12 cellular contexts compared by ENCODE assay signal in the genomic region with DNA sequence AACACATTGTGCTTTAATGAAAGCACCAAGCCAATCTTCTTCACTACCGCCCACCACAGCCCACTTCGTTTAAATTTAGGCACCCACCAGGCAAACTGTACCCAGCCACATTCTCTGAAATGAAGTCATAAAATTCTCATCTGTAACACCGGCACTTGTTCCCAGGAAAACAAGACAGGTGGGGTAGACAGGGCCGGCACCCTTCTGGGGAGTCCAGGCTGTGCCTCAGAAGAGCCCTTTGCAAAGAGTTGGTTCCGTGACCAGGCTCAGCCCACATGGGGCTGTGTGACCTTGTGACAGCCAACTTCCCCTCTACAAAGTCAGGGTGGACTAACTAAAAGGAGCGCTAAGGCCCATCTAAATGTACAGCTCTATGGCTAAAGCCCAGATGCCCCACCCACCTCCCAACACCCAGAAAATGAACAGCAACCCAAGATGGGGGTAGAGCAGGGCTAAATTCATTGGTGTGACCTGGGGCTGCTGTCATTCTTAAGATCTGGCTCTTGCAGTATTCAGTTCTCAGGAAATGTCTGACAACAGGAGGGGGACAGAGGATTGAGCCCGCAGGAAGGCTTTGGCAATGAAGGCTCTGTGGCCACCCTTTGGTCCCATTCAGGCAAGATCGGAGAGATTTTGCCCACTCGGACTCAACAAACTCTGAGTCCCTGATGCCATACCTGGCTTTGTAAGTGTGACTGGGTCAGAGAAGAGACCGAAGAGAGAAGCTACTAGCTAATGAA. TPM values are rescaled to one million over a fixed set of nuclear protein-coding genes. Genes with fewer than 3 reads are reported as not detected.
A peak's percentile ranks its signal among the peaks of the same experiment; 100 is the strongest.
DNase-seq lines count a peak whose midpoint lies in the region; ATAC-seq and TF ChIP-seq lines count a peak whose summit lies in the region.
"Had no signal": no experiment of that assay in that cellular context is flagged by ENCODE, and none has a peak within 500 bp of the region (broad histone marks: within the 10 kb centered on the region; RNA-seq: fewer than 3 reads in every experiment).

No MANE protein-coding gene starts in this region.

- no peak for ATAC-seq in activated CD8-positive, alpha-beta T cell treated with anti-CD3 and anti-CD28 coated beads for 36 hours
- no peak for ATAC-seq in activated CD8-positive, alpha-beta T cell treated with anti-CD3 and anti-CD28 coated beads, Interleukin-2, amount 10 ng/mL, durations not matched to agents 7 days and 5 days
- no peak for ATAC-seq in HG03442 (IDR thresholded peaks at IDR 0.05; ENCODE audit: unreplicated experiment)

- H3K27ac Mint-ChIP-seq in activated CD8-positive, alpha-beta T cell treated with anti-CD3 and anti-CD28 coated beads for 36 hours, result peak overlapping the region; percentile 91
- H3K27ac Mint-ChIP-seq in activated CD8-positive, alpha-beta T cell treated with anti-CD3 and anti-CD28 coated beads, Interleukin-2, amount 10 ng/mL, durations not matched to agents 7 days and 5 days, result no peak overlapping the region
- H3K27ac Mint-ChIP-seq in dendritic cell treated with granulocyte-macrophage colony-stimulating factor and Interleukin-4, amounts not matched to agents 40 ng/mL and 50 ng/mL, for 4 days, result peak overlapping the region; percentile 97
- H3K27ac Mint-ChIP-seq in progenitor cell of endocrine pancreas, result peak overlapping the region; percentile 83

- peak; percentile 35 for DNase-seq in activated CD8-positive, alpha-beta T cell treated with anti-CD3 and anti-CD28 coated beads for 36 hours
- DNase-seq in activated CD8-positive, alpha-beta T cell treated with anti-CD3 and anti-CD28 coated beads, Interleukin-2, amount 10 ng/mL, durations not matched to agents 7 days and 5 days, result no peak
- DNase-seq in NOMO-1 treated with dmso at 0.1 percent for 144 hours (lab: John Stamatoyannopoulos, UW; ENCODE audit: unreplicated experiment), result peak; percentile 39
- DNase-seq in progenitor cell of endocrine pancreas (ENCODE audit: low spot score, unreplicated experiment), result no peak
- DNase-seq in NCI-H1417 (lab: John Stamatoyannopoulos, UW), result no peak
- DNase-seq in NCI-H345 (lab: John Stamatoyannopoulos, UW), result no peak
- DNase-seq: heart right ventricle, KBM-7, NCI-H2081 treated with DMSO at 0.1 percent for 48 hours, occipital lobe had no signal

- no peak for TF ChIP-seq CTCF in activated CD8-positive, alpha-beta T cell treated with anti-CD3 and anti-CD28 coated beads for 36 hours (IDR thresholded peaks at IDR 0.05)
- no peak for TF ChIP-seq CTCF in progenitor cell of endocrine pancreas (IDR thresholded peaks at IDR 0.05; ENCODE audit: unreplicated experiment)

- peak overlapping the region; percentile 56 for H3K4me3 Mint-ChIP-seq in activated CD8-positive, alpha-beta T cell treated with anti-CD3 and anti-CD28 coated beads for 36 hours
- no peak overlapping the region for H3K4me3 Mint-ChIP-seq in activated CD8-positive, alpha-beta T cell treated with anti-CD3 and anti-CD28 coated beads, Interleukin-2, amount 10 ng/mL, durations not matched to agents 7 days and 5 days
- peak overlapping the region; percentile 84 for H3K4me3 Mint-ChIP-seq in dendritic cell treated with granulocyte-macrophage colony-stimulating factor and Interleukin-4, amounts not matched to agents 40 ng/mL and 50 ng/mL, for 4 days
- H3K4me3 Mint-ChIP-seq in progenitor cell of endocrine pancreas (ENCODE audit: low read depth), result no peak overlapping the region

- H3K9me3 Mint-ChIP-seq in activated CD8-positive, alpha-beta T cell treated with anti-CD3 and anti-CD28 coated beads for 36 hours, result no peaks in the 10 kb centered on the region
- H3K9me3 Mint-ChIP-seq in activated CD8-positive, alpha-beta T cell treated with anti-CD3 and anti-CD28 coated beads, Interleukin-2, amount 10 ng/mL, durations not matched to agents 7 days and 5 days (ENCODE audit: insufficient read depth), result no peaks in the 10 kb centered on the region
- H3K9me3 Mint-ChIP-seq in dendritic cell treated with granulocyte-macrophage colony-stimulating factor and Interleukin-4, amounts not matched to agents 40 ng/mL and 50 ng/mL, for 4 days, result no peaks in the 10 kb centered on the region
- H3K9me3 Mint-ChIP-seq in progenitor cell of endocrine pancreas (ENCODE audit: low read depth), result no peaks in the 10 kb centered on the region

- intact Hi-C loops in activated CD8-positive, alpha-beta T cell treated with anti-CD3 and anti-CD28 coated beads for 36 hours (cut with micrococcal nuclease), result loop anchor here (5.0 to 10.0 kb wide), 2 partner anchors 53 to 60 kb away; a partner anchor contains a TSS
- intact Hi-C loops in dendritic cell treated with granulocyte-macrophage colony-stimulating factor and Interleukin-4, amounts not matched to agents 40 ng/mL and 50 ng/mL, for 4 days (cut with micrococcal nuclease), result no loop called here

- peaks cover 80% of the 10 kb centered on the region for H3K4me1 Mint-ChIP-seq in activated CD8-positive, alpha-beta T cell treated with anti-CD3 and anti-CD28 coated beads for 36 hours (ENCODE audit: low read depth)
- H3K4me1 Mint-ChIP-seq in activated CD8-positive, alpha-beta T cell treated with anti-CD3 and anti-CD28 coated beads, Interleukin-2, amount 10 ng/mL, durations not matched to agents 7 days and 5 days (ENCODE audit: low read depth), result peaks cover 53% of the 10 kb centered on the region
- H3K4me1 Mint-ChIP-seq in dendritic cell treated with granulocyte-macrophage colony-stimulating factor and Interleukin-4, amounts not matched to agents 40 ng/mL and 50 ng/mL, for 4 days (ENCODE audit: low read depth), result peaks cover 88% of the 10 kb centered on the region
- H3K4me1 Mint-ChIP-seq in progenitor cell of endocrine pancreas (ENCODE audit: low read depth), result peaks cover 13% of the 10 kb centered on the region

- POLR2A ChIA-PET in activated CD8-positive, alpha-beta T cell treated with anti-CD3 and anti-CD28 coated beads for 36 hours (lab: Charles Lee), result interaction anchor here (0.7 to 1.0 kb wide), 4 partner anchors 8 to 157 kb away, joined by 3 read pairs; no protein-coding TSS in a partner anchor
- POLR2A ChIA-PET in activated CD8-positive, alpha-beta T cell treated with anti-CD3 and anti-CD28 coated beads, Interleukin-2, amount 10 ng/mL, durations not matched to agents 7 days and 5 days (lab: Charles Lee), result interaction anchor here (0.6 to 1.5 kb wide), 2 partner anchors 38 to 56 kb away, joined by 3 to 5 read pairs; a partner anchor contains a TSS

- H3K36me3 Mint-ChIP-seq in activated CD8-positive, alpha-beta T cell treated with anti-CD3 and anti-CD28 coated beads for 36 hours (ENCODE audit: low read depth), result peaks cover 2% of the 10 kb centered on the region
- no peaks in the 10 kb centered on the region for H3K36me3 Mint-ChIP-seq in activated CD8-positive, alpha-beta T cell treated with anti-CD3 and anti-CD28 coated beads, Interleukin-2, amount 10 ng/mL, durations not matched to agents 7 days and 5 days (ENCODE audit: low read depth)
- peaks cover 43% of the 10 kb centered on the region for H3K36me3 Mint-ChIP-seq in dendritic cell treated with granulocyte-macrophage colony-stimulating factor and Interleukin-4, amounts not matched to agents 40 ng/mL and 50 ng/mL, for 4 days (ENCODE audit: low read depth)
- H3K36me3 Mint-ChIP-seq in progenitor cell of endocrine pancreas (ENCODE audit: insufficient read depth), result no peaks in the 10 kb centered on the region

- no peaks in the 10 kb centered on the region for H3K27me3 Mint-ChIP-seq in activated CD8-positive, alpha-beta T cell treated with anti-CD3 and anti-CD28 coated beads for 36 hours
- no peaks in the 10 kb centered on the region for H3K27me3 Mint-ChIP-seq in activated CD8-positive, alpha-beta T cell treated with anti-CD3 and anti-CD28 coated beads, Interleukin-2, amount 10 ng/mL, durations not matched to agents 7 days and 5 days (ENCODE audit: low read depth)
- H3K27me3 Mint-ChIP-seq in dendritic cell treated with granulocyte-macrophage colony-stimulating factor and Interleukin-4, amounts not matched to agents 40 ng/mL and 50 ng/mL, for 4 days, result no peaks in the 10 kb centered on the region
- H3K27me3 Mint-ChIP-seq in progenitor cell of endocrine pancreas, result no peaks in the 10 kb centered on the region

- CTCF ChIA-PET in activated CD8-positive, alpha-beta T cell treated with anti-CD3 and anti-CD28 coated beads for 36 hours (lab: Charles Lee), result interaction anchor here (1.7 to 1.9 kb wide), 2 partner anchors 137 to 153 kb away, joined by 5 to 8 read pairs; no protein-coding TSS in a partner anchor
- CTCF ChIA-PET in activated CD8-positive, alpha-beta T cell treated with anti-CD3 and anti-CD28 coated beads, Interleukin-2, amount 10 ng/mL, durations not matched to agents 7 days and 5 days (lab: Charles Lee), result interaction anchor here (1.2 to 1.7 kb wide), 2 partner anchors 29 to 153 kb away, joined by 4 read pairs; no protein-coding TSS in a partner anchor

RNA-seq across cellular contexts. Expression of a gene that starts 56.7 kb away (rescaled TPM):
- total RNA-seq in activated CD8-positive, alpha-beta T cell treated with anti-CD3 and anti-CD28 coated beads for 36 hours, result 1 to 10 TPM; 6.5 to 6.9 TPM
- 10 to 100 TPM; 11.3 to 11.8 TPM for total RNA-seq in activated CD8-positive, alpha-beta T cell treated with anti-CD3 and anti-CD28 coated beads, Interleukin-2, amount 10 ng/mL, durations not matched to agents 7 days and 5 days
- total RNA-seq in progenitor cell of endocrine pancreas, result 7.1 and 7.9 TPM in 2 replicates

Comparison
In these comparisons a context has a peak if more than half of its experiments do, and no peak if none do; other contexts are left out.
1. DNase-seq: peak in activated CD8-positive, alpha-beta T cell treated with anti-CD3 and anti-CD28 coated beads for 36 hours (single experiment) and NOMO-1 treated with dmso at 0.1 percent for 144 hours (single experiment); none in activated CD8-positive, alpha-beta T cell treated with anti-CD3 and anti-CD28 coated beads, Interleukin-2, amount 10 ng/mL, durations not matched to agents 7 days and 5 days (single experiment), progenitor cell of endocrine pancreas (single experiment), NCI-H1417 (0 of 3) and NCI-H345 (single experiment).
2. H3K4me3 Mint-ChIP-seq: peak in activated CD8-positive, alpha-beta T cell treated with anti-CD3 and anti-CD28 coated beads for 36 hours (single experiment) and dendritic cell treated with granulocyte-macrophage colony-stimulating factor and Interleukin-4, amounts not matched to agents 40 ng/mL and 50 ng/mL, for 4 days (single experiment); none in activated CD8-positive, alpha-beta T cell treated with anti-CD3 and anti-CD28 coated beads, Interleukin-2, amount 10 ng/mL, durations not matched to agents 7 days and 5 days (single experiment) and progenitor cell of endocrine pancreas (single experiment).